Comparison of ENCODE assay signal across 8 cellular contexts in genomic region chr11:75562048-75562835, GRCh38. TPM values are rescaled to one million over a fixed set of nuclear protein-coding genes. Genes with fewer than 3 reads are reported as not detected.
DNase-seq lines count a peak whose midpoint lies in the region; ATAC-seq, FAIRE-seq and TF ChIP-seq lines count a peak whose summit lies in the region.

Gene SERPINH1 (plus strand): TSS chr11:75562253. CDS start chr11:75566350, 4,097 bp downstream.

- H3K4me2 ChIP-seq in keratinocyte (ENCODE audit: control insufficient read depth, extremely low read depth, insufficient read depth, low read depth, low read length) = peak within 1 kb of the TSS; percentile 95

- TF ChIP-seq CTCF in keratinocyte (optimal IDR thresholded peaks at IDR 0.05 in 1 of 3, IDR thresholded peaks at IDR 0.05 in 1 of 3, conservative IDR thresholded peaks at IDR 0.05 in 1 of 3; ENCODE audit: extremely low read depth in 1 of 3, insufficient read depth in 2 of 3, low read length in 3 of 3) = no peak

- no peaks in the 10 kb centered on the region for H3K9me3 ChIP-seq in keratinocyte (ENCODE audit: control insufficient read depth, low read depth, low read length)

- H3K79me2 ChIP-seq in keratinocyte (ENCODE audit: control insufficient read depth, insufficient read depth, low read length) = peaks cover 50% of the 10 kb centered on the region

- H3K36me3 ChIP-seq in keratinocyte (ENCODE audit: control insufficient read depth in 2 of 2, extremely low read depth in 1 of 2, insufficient read depth in 2 of 2, low read length in 2 of 2) = peaks cover 10 to 20% of the 10 kb centered on the region in 2 experiments

- peaks cover 56% of the 10 kb centered on the region for H3K4me1 ChIP-seq in keratinocyte (ENCODE audit: control insufficient read depth, extremely low read depth, insufficient read depth, low read length)

- H3K9ac ChIP-seq in keratinocyte (ENCODE audit: control insufficient read depth, extremely low read depth, insufficient read depth, low read length) = peak within 1 kb of the TSS; percentile 90

- no peaks in the 10 kb centered on the region for H3K27me3 ChIP-seq in keratinocyte (ENCODE audit: control insufficient read depth, extremely low read depth, insufficient read depth, low read length)

- H2AFZ ChIP-seq in keratinocyte (ENCODE audit: control insufficient read depth, low read length) = peak within 1 kb of the TSS; percentile 57

- peaks cover 4% of the 10 kb centered on the region for H3K9me1 ChIP-seq in keratinocyte (ENCODE audit: control insufficient read depth, extremely low read depth, insufficient read depth, low read length)

- peak within 1 kb of the TSS; percentile 87 for H3K27ac ChIP-seq in keratinocyte (ENCODE audit: control insufficient read depth, insufficient read depth, low read length)

- DNase-seq in NCI-H2227 (lab: John Stamatoyannopoulos, UW; ENCODE audit: unreplicated experiment) (peak; percentile 85), cerebellum (ENCODE audit: low spot score) (peak; percentile 80), keratinocyte (ENCODE audit: low read depth, low spot score) (no peak), NCI-H2081 treated with DMSO at 0.1 percent for 48 hours (lab: John Stamatoyannopoulos, UW) (no peak)
- peak; percentile 65 for DNase-seq in stimulated activated CD4-positive, alpha-beta T cell treated with anti-CD3 and anti-CD28 coated beads, Interleukin-12 subunit alpha, Interleukin-12 subunit beta, amount 100 ng/mL, for 4 hours

- dilution Hi-C loops in keratinocyte (cut with MboI; ENCODE audit: extremely low pct_ligation_motif_present, low sequenced_read_pairs) = no loop called here

- FAIRE-seq in keratinocyte (lab: Jason Lieb, UNC) = peak; percentile 55

- H3K4me3 ChIP-seq in keratinocyte (ENCODE audit: control insufficient read depth in 2 of 3, extremely low read depth in 1 of 3, insufficient read depth in 2 of 3, low read depth in 1 of 3, low read length in 3 of 3) = peak within 1 kb of the TSS; percentile 77 to 97 (median 82)

- peaks cover 13% of the 10 kb centered on the region for H4K20me1 ChIP-seq in keratinocyte (ENCODE audit: control insufficient read depth, extremely low read depth, insufficient read depth, low read length)

- ATAC-seq in GM18517 (IDR thresholded peaks at IDR 0.05; ENCODE audit: unreplicated experiment) (peak; percentile 69), HG03025 (IDR thresholded peaks at IDR 0.05; ENCODE audit: low FRiP score, unreplicated experiment) (peak; percentile 66)
- peak; percentile 89 to 94 for ATAC-seq in activated CD4-positive, CD25-positive, alpha-beta regulatory T cell treated with anti-CD3 and anti-CD28 coated beads, Interleukin-2, amount 50 U/mL, for 24 hours

RNA-seq across cellular contexts. Expression of gene SERPINH1, which starts in this region (rescaled TPM):
- total RNA-seq in cerebellum = 57.0 TPM
- 131 to 152 TPM (median 136 TPM) in 3 replicates for polyA plus RNA-seq in keratinocyte
- polyA plus RNA-seq in keratinocyte (2011; ENCODE audit: low read depth) = 21.2 TPM
- polyA plus RNA-seq in keratinocyte (2011; cell fraction: cytosol; rRNA removed) = 55.7 and 96.8 TPM in 2 replicates
- polyA plus RNA-seq in keratinocyte (2011; cell fraction: nucleus; rRNA removed) = 222 and 300 TPM in 2 replicates
- 44.1 and 204 TPM in 2 replicates for polyA plus RNA-seq in keratinocyte (2012; ENCODE audit: low replicate concordance)
- 94.3 to 326 TPM (median 110 TPM) in 3 replicates for polyA minus RNA-seq in keratinocyte
- polyA minus RNA-seq in keratinocyte (2011; cell fraction: cytosol; rRNA and poly(A)+ RNA removed) = 352 TPM
- 249 and 254 TPM in 2 replicates for polyA minus RNA-seq in keratinocyte (2011; cell fraction: nucleus; rRNA and poly(A)+ RNA removed)

Comparison
In these comparisons a context has a peak if more than half of its experiments do, and no peak if none do; other contexts are left out.
1. DNase-seq: peak in NCI-H2227 (single experiment), cerebellum (single experiment) and stimulated activated CD4-positive, alpha-beta T cell treated with anti-CD3 and anti-CD28 coated beads, Interleukin-12 subunit alpha, Interleukin-12 subunit beta, amount 100 ng/mL, for 4 hours (single experiment); none in keratinocyte (single experiment) and NCI-H2081 treated with DMSO at 0.1 percent for 48 hours (single experiment).
2. Peak in every context shown above with its lines, with median percentiles within 50 percentile points of each other: ATAC-seq.